ENCODE assay signal across 14 cellular contexts in genomic region chr9:91810286-91810905, GRCh38.
"Had no signal": no experiment of that assay in that cellular context is flagged by ENCODE, and none has a peak within 500 bp of the region (broad histone marks: within the 10 kb centered on the region; RNA-seq: fewer than 3 reads in every experiment).

No MANE protein-coding gene starts in this region.

- H3K9me3 Mint-ChIP-seq: activated naive CD4-positive, alpha-beta T cell treated with anti-CD3 and anti-CD28 coated beads, Interleukin-2, amount 10 ng/mL, durations not matched to agents 7 days and 5 days; activated T-helper 2 cell treated with anti-CD3 and anti-CD28 coated beads, Interferon-gamma antibody, Interleukin-2, Interleukin-4, amounts not matched to agents 10 μg/mL and 5 μg/mL and 100 μg/mL, durations not matched to agents 14 hours and 24 hours and 36 hours; immature natural killer cell; nephron; stimulated activated effector memory CD8-positive, alpha-beta T cell treated with anti-CD3 and anti-CD28 coated beads, Interleukin-12 subunit alpha, Interleukin-12 subunit beta, amount 100 ng/mL, for 72 hours had no signal

- H3K9me3 ChIP-seq: tibial artery had no signal

- H3K4me1 ChIP-seq: tibial artery had no signal

- H3K27ac Mint-ChIP-seq: activated CD4-positive, alpha-beta T cell treated with anti-CD3 and anti-CD28 coated beads for 36 hours; activated CD8-positive, alpha-beta T cell treated with anti-CD3 and anti-CD28 coated beads, Interleukin-2, amount 10 ng/mL, durations not matched to agents 7 days and 5 days; activated naive CD4-positive, alpha-beta T cell treated with anti-CD3 and anti-CD28 coated beads, Interleukin-2, amount 10 ng/mL, durations not matched to agents 7 days and 5 days; activated T-helper 2 cell treated with anti-CD3 and anti-CD28 coated beads, Interferon-gamma antibody, Interleukin-2, Interleukin-4, amounts not matched to agents 10 μg/mL and 5 μg/mL and 100 μg/mL, durations not matched to agents 14 hours and 24 hours and 36 hours; immature natural killer cell; nephron; stimulated activated effector memory CD8-positive, alpha-beta T cell treated with anti-CD3 and anti-CD28 coated beads, Interleukin-12 subunit alpha, Interleukin-12 subunit beta, amount 100 ng/mL, for 72 hours had no signal

- H3K36me3 ChIP-seq: tibial artery had no signal

- ATAC-seq: activated CD4-positive, alpha-beta T cell treated with anti-CD3 and anti-CD28 coated beads for 36 hours; activated CD8-positive, alpha-beta T cell treated with anti-CD3 and anti-CD28 coated beads, Interleukin-2, amount 10 ng/mL, durations not matched to agents 7 days and 5 days; stimulated activated effector memory CD8-positive, alpha-beta T cell treated with anti-CD3 and anti-CD28 coated beads, Interleukin-12 subunit alpha, Interleukin-12 subunit beta, amount 100 ng/mL, for 72 hours had no signal

- H3K27me3 ChIP-seq: tibial artery had no signal

- H3K4me1 Mint-ChIP-seq: activated CD4-positive, alpha-beta T cell treated with anti-CD3 and anti-CD28 coated beads for 36 hours; activated naive CD4-positive, alpha-beta T cell treated with anti-CD3 and anti-CD28 coated beads, Interleukin-2, amount 10 ng/mL, durations not matched to agents 7 days and 5 days; immature natural killer cell had no signal

- H3K36me3 Mint-ChIP-seq: activated naive CD4-positive, alpha-beta T cell treated with anti-CD3 and anti-CD28 coated beads, Interleukin-2, amount 10 ng/mL, durations not matched to agents 7 days and 5 days; immature natural killer cell; stimulated activated effector memory CD8-positive, alpha-beta T cell treated with anti-CD3 and anti-CD28 coated beads, Interleukin-12 subunit alpha, Interleukin-12 subunit beta, amount 100 ng/mL, for 72 hours had no signal

- H3K4me3 ChIP-seq: skin epidermis, tibial artery had no signal

- H3K27ac ChIP-seq: epithelial cell of prostate, tibial artery had no signal

- H3K27me3 Mint-ChIP-seq: activated CD4-positive, alpha-beta T cell treated with anti-CD3 and anti-CD28 coated beads for 36 hours; activated naive CD4-positive, alpha-beta T cell treated with anti-CD3 and anti-CD28 coated beads, Interleukin-2, amount 10 ng/mL, durations not matched to agents 7 days and 5 days had no signal

- H3K4me3 Mint-ChIP-seq: activated CD4-positive, alpha-beta T cell treated with anti-CD3 and anti-CD28 coated beads for 36 hours; activated CD8-positive, alpha-beta T cell treated with anti-CD3 and anti-CD28 coated beads, Interleukin-2, amount 10 ng/mL, durations not matched to agents 7 days and 5 days; activated naive CD4-positive, alpha-beta T cell treated with anti-CD3 and anti-CD28 coated beads, Interleukin-2, amount 10 ng/mL, durations not matched to agents 7 days and 5 days; immature natural killer cell; nephron; stimulated activated effector memory CD8-positive, alpha-beta T cell treated with anti-CD3 and anti-CD28 coated beads, Interleukin-12 subunit alpha, Interleukin-12 subunit beta, amount 100 ng/mL, for 72 hours had no signal

- DNase-seq: activated CD4-positive, alpha-beta T cell treated with anti-CD3 and anti-CD28 coated beads for 36 hours; activated CD8-positive, alpha-beta T cell treated with anti-CD3 and anti-CD28 coated beads, Interleukin-2, amount 10 ng/mL, durations not matched to agents 7 days and 5 days; activated naive CD4-positive, alpha-beta T cell treated with anti-CD3 and anti-CD28 coated beads, Interleukin-2, amount 10 ng/mL, durations not matched to agents 7 days and 5 days; central memory CD4-positive, alpha-beta T cell; cortex of kidney; effector memory CD4-positive, alpha-beta T cell; immature natural killer cell; SW 1271 had no signal
